In genomic region chr15:43285609-43286037, GRCh38 we compare ENCODE assay signal across 8 cellular contexts. TPM values are rescaled to one million over a fixed set of nuclear protein-coding genes. Genes with fewer than 3 reads are reported as not detected.
DNase-seq lines count a peak whose midpoint lies in the region; ATAC-seq and TF ChIP-seq lines count a peak whose summit lies in the region.

No MANE protein-coding gene starts in this region.

- intact Hi-C loops in tibial artery (cut with DNase I; ENCODE audit: low total_unique reads) = loop anchor here (10.0 kb wide), 1 partner anchor 91 kb away; no protein-coding TSS in a partner anchor

- CTCF ChIA-PET in BJ (lab: Yijun Ruan, JAX) = interaction anchor here (0.6 to 9.9 kb wide), 37 partner anchors 9 to 1091 kb away, joined by 3 to 127 read pairs (median 5); partner anchors contain the start of genes CCNDBP1, TGM5 and TGM7
- CTCF ChIA-PET in HEK293 (lab: Yijun Ruan, JAX) = interaction anchor here (0.6 to 5.3 kb wide), 35 partner anchors 9 to 1116 kb away, joined by 3 to 50 read pairs (median 3); partner anchors contain the start of genes CCNDBP1, TGM5 and TGM7
- CTCF ChIA-PET in activated CD8-positive, alpha-beta T cell treated with anti-CD3 and anti-CD28 coated beads, Interleukin-2, amount 10 ng/mL, durations not matched to agents 7 days and 5 days (lab: Charles Lee) = interaction anchor here (0.6 to 6.7 kb wide), 48 partner anchors 10 to 600 kb away, joined by 3 to 274 read pairs (median 4); partner anchors contain the start of genes TGM5, TGM7, TMEM62 and TUBGCP4

- H3K4me1 Mint-ChIP-seq in activated CD8-positive, alpha-beta T cell treated with anti-CD3 and anti-CD28 coated beads, Interleukin-2, amount 10 ng/mL, durations not matched to agents 7 days and 5 days (ENCODE audit: low read depth) = peaks cover 12% of the 10 kb centered on the region
- peaks cover 2 to 7% (median 5%) of the 10 kb centered on the region in 4 donors for H3K4me1 Mint-ChIP-seq in naive thymus-derived CD8-positive, alpha-beta T cell

- no peaks in the 10 kb centered on the region for H3K36me3 Mint-ChIP-seq in activated CD8-positive, alpha-beta T cell treated with anti-CD3 and anti-CD28 coated beads, Interleukin-2, amount 10 ng/mL, durations not matched to agents 7 days and 5 days (ENCODE audit: low read depth)
- H3K36me3 Mint-ChIP-seq in naive thymus-derived CD8-positive, alpha-beta T cell = no peaks in the 10 kb centered on the region

- H3K4me3 Mint-ChIP-seq in activated CD8-positive, alpha-beta T cell treated with anti-CD3 and anti-CD28 coated beads, Interleukin-2, amount 10 ng/mL, durations not matched to agents 7 days and 5 days = no peak overlapping the region
- no peak overlapping the region for H3K4me3 Mint-ChIP-seq in naive thymus-derived CD8-positive, alpha-beta T cell

- H3K36me3 ChIP-seq in BJ (ENCODE audit: control insufficient read depth, insufficient read depth, low read length) = no peaks in the 10 kb centered on the region
- no peaks in the 10 kb centered on the region for H3K36me3 ChIP-seq in HEK293 (ENCODE audit: control insufficient read depth in 2 of 2, insufficient read depth in 1 of 2, low read length in 2 of 2)
- H3K36me3 ChIP-seq in tibial artery = no peaks in the 10 kb centered on the region

- H3K4me3 ChIP-seq in BJ (ENCODE audit: low read depth, low read length) (no peak overlapping the region), HEK293 (ENCODE audit: low read depth, low read length) (no peak overlapping the region), tibial artery (no peak overlapping the region)

- TF ChIP-seq CTCF in BJ (IDR thresholded peaks at IDR 0.05; ENCODE audit: insufficient read depth, low read depth, low read length) = peak; percentile 75
- peak; percentile 67 for TF ChIP-seq CTCF in HEK293 (tag by site-specific recombination; IDR thresholded peaks at IDR 0.05)
- peak; percentile 79 to 82 for TF ChIP-seq CTCF in tibial artery (IDR thresholded peaks at IDR 0.05)

- H3K9me3 Mint-ChIP-seq in activated CD8-positive, alpha-beta T cell treated with anti-CD3 and anti-CD28 coated beads, Interleukin-2, amount 10 ng/mL, durations not matched to agents 7 days and 5 days (ENCODE audit: insufficient read depth) = no peaks in the 10 kb centered on the region
- no peaks in the 10 kb centered on the region for H3K9me3 Mint-ChIP-seq in naive thymus-derived CD8-positive, alpha-beta T cell

- H3K27ac ChIP-seq in HEK293 (ENCODE audit: extremely low read depth, low read depth, low read length) (no peak overlapping the region), tibial artery (no peak overlapping the region)

- peak; percentile 61 for ATAC-seq in activated CD8-positive, alpha-beta T cell treated with anti-CD3 and anti-CD28 coated beads, Interleukin-2, amount 10 ng/mL, durations not matched to agents 7 days and 5 days
- ATAC-seq in esophagus mucosa = peak; percentile 78
- peak; percentile 76 to 78 for ATAC-seq in naive thymus-derived CD8-positive, alpha-beta T cell
- ATAC-seq in HG02852 (IDR thresholded peaks at IDR 0.05; ENCODE audit: unreplicated experiment) = no peak

- peaks cover 18% of the 10 kb centered on the region for H3K27me3 Mint-ChIP-seq in activated CD8-positive, alpha-beta T cell treated with anti-CD3 and anti-CD28 coated beads, Interleukin-2, amount 10 ng/mL, durations not matched to agents 7 days and 5 days (ENCODE audit: low read depth)
- peaks cover 4 to 14% (median 7%) of the 10 kb centered on the region in 5 donors for H3K27me3 Mint-ChIP-seq in naive thymus-derived CD8-positive, alpha-beta T cell

- H3K27ac Mint-ChIP-seq in activated CD8-positive, alpha-beta T cell treated with anti-CD3 and anti-CD28 coated beads, Interleukin-2, amount 10 ng/mL, durations not matched to agents 7 days and 5 days = peak overlapping the region; percentile 28
- no peak overlapping the region for H3K27ac Mint-ChIP-seq in naive thymus-derived CD8-positive, alpha-beta T cell

- POLR2A ChIA-PET in BJ (lab: Charles Lee) (no interaction called here), HEK293 (lab: Yijun Ruan, JAX) (no interaction called here)
- POLR2A ChIA-PET in activated CD8-positive, alpha-beta T cell treated with anti-CD3 and anti-CD28 coated beads, Interleukin-2, amount 10 ng/mL, durations not matched to agents 7 days and 5 days (lab: Charles Lee) = interaction anchor here (1.0 to 1.9 kb wide), 4 partner anchors 33 to 99 kb away, joined by 3 to 13 read pairs (median 4); no protein-coding TSS in a partner anchor
- POLR2A ChIA-PET in naive thymus-derived CD8-positive, alpha-beta T cell (lab: Charles Lee) = interaction anchor here (2.2 kb wide), 1 partner anchor 60 kb away, joined by 5 read pairs; no protein-coding TSS in a partner anchor

- H3K9me3 ChIP-seq in HEK293 (ENCODE audit: control insufficient read depth, insufficient read depth, low read depth, low read length) (no peaks in the 10 kb centered on the region), tibial artery (no peaks in the 10 kb centered on the region)

- H3K4me1 ChIP-seq in HEK293 (ENCODE audit: control insufficient read depth, insufficient read depth, low read length) (no peaks in the 10 kb centered on the region), tibial artery (no peaks in the 10 kb centered on the region)

- H3K27me3 ChIP-seq in BJ (ENCODE audit: control insufficient read depth, insufficient read depth, low read length) (peaks cover 8% of the 10 kb centered on the region), tibial artery (peaks cover 0 to 13% of the 10 kb centered on the region in 2 donors)

- DNase-seq in BJ (ENCODE audit: low read depth) (peak; percentile 19), NCI-H774 (lab: John Stamatoyannopoulos, UW) (peak; percentile 66), tibial artery (peak in 1 of 2 donors; percentile 49)
- DNase-seq in activated CD8-positive, alpha-beta T cell treated with anti-CD3 and anti-CD28 coated beads, Interleukin-2, amount 10 ng/mL, durations not matched to agents 7 days and 5 days = peak; percentile 79
- DNase-seq in naive thymus-derived CD8-positive, alpha-beta T cell = peak in 8 of 10 donors; percentile 29 to 71 (median 58)

TF ChIP-seq in HEK293, 187 proteins besides CTCF, POLR2A, EP300 and RAD21 (continues in another document):
- 0 out of 2 replicates have a peak, but pooled peaks have one; percentile 12 for TF ChIP-seq ZBTB17 (tag by site-specific recombination; IDR thresholded peaks at IDR 0.05)
- 0 out of 2 replicates have a peak, but pooled peaks have one; percentile 10 for TF ChIP-seq PRDM10 (tag by site-specific recombination; IDR thresholded peaks at IDR 0.05)
- peak; percentile 48; the same call in 1 of the 2 replicates for TF ChIP-seq ZNF366 (tag by site-specific recombination; conservative IDR thresholded peaks at IDR 0.05)
- TF ChIP-seq ZNF529 (tag by site-specific recombination; IDR thresholded peaks at IDR 0.05; ENCODE audit: insufficient replicate concordance) = no peak

RNA-seq across cellular contexts. Expression of gene TGM7, which starts 16.4 kb away (rescaled TPM):
- not detected in 2 replicates for polyA plus RNA-seq in BJ (2011; rRNA removed)
- not detected in 2 replicates for polyA minus RNA-seq in BJ (2011; rRNA and poly(A)+ RNA removed)
- not detected for total RNA-seq in activated CD8-positive, alpha-beta T cell treated with anti-CD3 and anti-CD28 coated beads, Interleukin-2, amount 10 ng/mL, durations not matched to agents 7 days and 5 days
- total RNA-seq in esophagus mucosa = 0.40 TPM
- not detected for total RNA-seq in naive thymus-derived CD8-positive, alpha-beta T cell
- polyA plus RNA-seq in naive thymus-derived CD8-positive, alpha-beta T cell = not detected

RNA-seq across cellular contexts. Expression of gene TGM5, which starts 18.9 kb away (rescaled TPM):
- not detected in 2 replicates for polyA plus RNA-seq in BJ (2011; rRNA removed)
- polyA minus RNA-seq in BJ (2011; rRNA and poly(A)+ RNA removed) = not detected in 2 replicates
- under 1 TPM; 0.31 to 0.37 TPM for total RNA-seq in activated CD8-positive, alpha-beta T cell treated with anti-CD3 and anti-CD28 coated beads, Interleukin-2, amount 10 ng/mL, durations not matched to agents 7 days and 5 days
- 13.5 TPM for total RNA-seq in esophagus mucosa
- not detected for total RNA-seq in naive thymus-derived CD8-positive, alpha-beta T cell
- polyA plus RNA-seq in naive thymus-derived CD8-positive, alpha-beta T cell = not detected

RNA-seq across cellular contexts. Expression of gene LCMT2, which starts 44.8 kb away (rescaled TPM):
- 8.7 and 10.7 TPM in 2 replicates for polyA plus RNA-seq in BJ (2011; rRNA removed)
- 9.1 and 12.0 TPM in 2 replicates for polyA minus RNA-seq in BJ (2011; rRNA and poly(A)+ RNA removed)
- 10 to 100 TPM; 12.0 to 14.2 TPM for total RNA-seq in activated CD8-positive, alpha-beta T cell treated with anti-CD3 and anti-CD28 coated beads, Interleukin-2, amount 10 ng/mL, durations not matched to agents 7 days and 5 days
- 7.8 TPM for total RNA-seq in esophagus mucosa
- 10 to 100 TPM; 15.5 to 17.0 TPM for total RNA-seq in naive thymus-derived CD8-positive, alpha-beta T cell
- polyA plus RNA-seq in naive thymus-derived CD8-positive, alpha-beta T cell = 1 to 10 TPM; 2.1 to 3.5 (median 3.1) TPM

Comparison
In these comparisons a context has a peak if more than half of its experiments do, and no peak if none do; other contexts are left out.
1. RNA of gene TGM5, which starts 18.9 kb away (total RNA-seq): 13.5 TPM in esophagus mucosa (single experiment); 0.31 to 0.37 TPM in activated CD8-positive, alpha-beta T cell treated with anti-CD3 and anti-CD28 coated beads, Interleukin-2, amount 10 ng/mL, durations not matched to agents 7 days and 5 days and not detected in naive thymus-derived CD8-positive, alpha-beta T cell; every median in the first group is over 10 times any median in the second.
2. POLR2A ChIA-PET loops: an anchor here in activated CD8-positive, alpha-beta T cell treated with anti-CD3 and anti-CD28 coated beads, Interleukin-2, amount 10 ng/mL, durations not matched to agents 7 days and 5 days (1.0 to 1.9 kb wide) and naive thymus-derived CD8-positive, alpha-beta T cell (2.2 kb wide); none called in BJ and HEK293.
3. Peak in every context shown above with its lines, with median percentiles within 50 percentile points of each other: CTCF ChIP-seq.